Comparison of ENCODE assay signal across 1 cellular context in genomic region chr3:34882764-34883163, GRCh38.
TF ChIP-seq lines count a peak whose summit lies in the region.

No MANE protein-coding gene starts in this region.

TF ChIP-seq in liver, 16 proteins besides CTCF, POLR2A, EP300 and RAD21 (continued from another document):
- no peak for TF ChIP-seq SP1 (IDR thresholded peaks at IDR 0.05)
- no peak for TF ChIP-seq FOXA1 (IDR thresholded peaks at IDR 0.05)
- no peak for TF ChIP-seq TAF1 (conservative IDR thresholded peaks at IDR 0.05)
- no peak for TF ChIP-seq NR2F2 (IDR thresholded peaks at IDR 0.05)
- TF ChIP-seq ZBTB33 (IDR thresholded peaks at IDR 0.05) = no peak
- no peak for TF ChIP-seq ATF3 (IDR thresholded peaks at IDR 0.05)
- no peak for TF ChIP-seq RXRA (IDR thresholded peaks at IDR 0.05)
